23 cellular contexts compared by ENCODE assay signal in genomic region chr6:19613678-19614077, GRCh38.
DNase-seq lines count a peak whose midpoint lies in the region; TF ChIP-seq lines count a peak whose summit lies in the region.
"Had no signal": no experiment of that assay in that cellular context is flagged by ENCODE, and none has a peak within 500 bp of the region (broad histone marks: within the 10 kb centered on the region; RNA-seq: fewer than 3 reads in every experiment).

No MANE protein-coding gene starts in this region.

- dilution Hi-C loops in mammary epithelial cell (cut with HindIII; ENCODE audit: low sequenced_read_pairs), result no loop called here

- H3K9ac ChIP-seq in mammary epithelial cell (ENCODE audit: insufficient read depth, low read length), result no peak overlapping the region
- H3K9ac ChIP-seq: BLaER1 had no signal

- no peaks in the 10 kb centered on the region for H3K27me3 ChIP-seq in mammary epithelial cell (ENCODE audit: insufficient read depth, low read length)
- H3K27me3 ChIP-seq in iPS DF 6.9 (ENCODE audit: control insufficient read depth, insufficient read depth, low read length), result no peaks in the 10 kb centered on the region
- H3K27me3 ChIP-seq in ascending aorta, result no peaks in the 10 kb centered on the region
- H3K27me3 ChIP-seq: BLaER1, right lobe of liver, SJCRH30 had no signal

- 69% methylated on average over 4 of the region's 5 CpGs for WGBS in mammary epithelial cell (ENCODE audit: low coverage, missing lambda C conversion rate)
- WGBS in iPS DF 6.9 (ENCODE audit: insufficient coverage, insufficient read length), result no CpG with 5 or more reads among the region's 5 CpGs

- H3K4me2 ChIP-seq in mammary epithelial cell (ENCODE audit: insufficient read depth, low read depth, low read length), result no peak overlapping the region
- H3K4me2 ChIP-seq: BLaER1 had no signal

- H3K4me3 ChIP-seq in LNCaP clone FGC (ENCODE audit: low read depth, low read length) (no peak overlapping the region), mammary epithelial cell (replicated peaks in 1 of 3; ENCODE audit: insufficient read depth in 1 of 3, low read depth in 2 of 3, low read length in 3 of 3) (no peak overlapping the region), iPS DF 6.9 (ENCODE audit: low read length) (no peak overlapping the region), ascending aorta (no peak overlapping the region)
- H3K4me3 ChIP-seq: BLaER1, HAP-1, right lobe of liver, SJCRH30 had no signal

- no peak overlapping the region for H3K27ac ChIP-seq in mammary epithelial cell (ENCODE audit: insufficient read depth, low read depth, low read length)
- no peak overlapping the region for H3K27ac ChIP-seq in iPS DF 6.9 (ENCODE audit: low read length)
- no peak overlapping the region for H3K27ac ChIP-seq in ascending aorta
- H3K27ac ChIP-seq: BLaER1, right lobe of liver, SJCRH30 had no signal

- intact Hi-C loops in mammary epithelial cell (cut with micrococcal nuclease) (no loop called here), head of caudate nucleus (cut with DNase I) (no loop called here), ascending aorta (cut with DNase I) (loop anchor here (10.0 kb wide), 1 partner anchor 139 kb away; no protein-coding TSS in a partner anchor)

- peak; percentile 28 for TF ChIP-seq CTCF in LNCaP clone FGC (IDR thresholded peaks at IDR 0.05; ENCODE audit: control insufficient read depth, extremely low read depth, insufficient read depth)
- peak in 1 of 2 donors; percentile 44 for TF ChIP-seq CTCF in mammary epithelial cell (conservative IDR thresholded peaks at IDR 0.05 in 1 of 2, IDR thresholded peaks at IDR 0.05 in 1 of 2; ENCODE audit: extremely low read depth in 1 of 2, insufficient read depth in 1 of 2, low read depth in 1 of 2, low read length in 2 of 2)
- TF ChIP-seq CTCF in ascending aorta (IDR thresholded peaks at IDR 0.05), result no peak

- DNase-seq in ELF-1 (ENCODE audit: low read depth, low spot score) (peak; percentile 47), LNCaP clone FGC (ENCODE audit: low read depth) (peak; percentile 1), mammary epithelial cell (peak; percentile 17), iPS DF 6.9 (ENCODE audit: low read depth, low spot score) (peak; percentile 9), head of caudate nucleus (no peak), NOMO-1 treated with DMSO at 0.1 percent for 48 hours (lab: John Stamatoyannopoulos, UW; ENCODE audit: unreplicated experiment) (no peak), NCI-H1436 treated with DMSO at 0.1 percent for 48 hours (lab: John Stamatoyannopoulos, UW) (no peak), ascending aorta (ENCODE audit: low spot score in 2 of 2) (no peak)
- DNase-seq: activated CD8-positive, alpha-beta T cell treated with anti-CD3 and anti-CD28 coated beads, Interleukin-2, amount 10 ng/mL, durations not matched to agents 7 days and 5 days; activated gamma-delta T cell treated with Interleukin-2 at 50 U/mL for 16 hours; cerebellar nuclear complex; foreskin fibroblast; GF-D8; KG1; NCI-H2171 treated with DMSO at 0.1 percent for 48 hours; NCI-H510A treated with DMSO at 0.1 percent for 48 hours; right lobe of liver; stimulated activated CD4-positive, alpha-beta T cell treated with anti-CD3 and anti-CD28 coated beads, Interleukin-12 subunit alpha, Interleukin-12 subunit beta, amount 100 ng/mL, for 4 hours; stimulated activated CD4-positive, alpha-beta T cell treated with anti-CD3 and anti-CD28 coated beads, Interleukin-4, amount 100 ng/mL, for 24 hours; T-helper 17 cell had no signal

- H3K4me1 ChIP-seq in mammary epithelial cell (ENCODE audit: insufficient read depth, low read length) (no peaks in the 10 kb centered on the region), iPS DF 6.9 (ENCODE audit: control insufficient read depth, insufficient read depth, low read length) (no peaks in the 10 kb centered on the region), ascending aorta (no peaks in the 10 kb centered on the region)
- H3K4me1 ChIP-seq: BLaER1, HAP-1, right lobe of liver, SJCRH30 had no signal

- no peaks in the 10 kb centered on the region for H3K36me3 ChIP-seq in mammary epithelial cell (ENCODE audit: insufficient read depth, low read length)
- H3K36me3 ChIP-seq in iPS DF 6.9 (ENCODE audit: control insufficient read depth, insufficient read depth, low read length), result no peaks in the 10 kb centered on the region
- no peaks in the 10 kb centered on the region for H3K36me3 ChIP-seq in ascending aorta
- H3K36me3 ChIP-seq: BLaER1, HAP-1, right lobe of liver, SJCRH30 had no signal

- in situ Hi-C loops in mammary epithelial cell (cut with MboI; ENCODE audit: low sequenced_read_pairs in 2 of 2), result no loop called here

- H4K20me1 ChIP-seq in mammary epithelial cell (ENCODE audit: insufficient read depth, low read length), result no peaks in the 10 kb centered on the region
- H4K20me1 ChIP-seq: BLaER1 had no signal

- no peaks in the 10 kb centered on the region for H3K79me2 ChIP-seq in mammary epithelial cell (ENCODE audit: insufficient read depth, low read length)

- CTCF ChIA-PET in mammary epithelial cell (lab: Charles Lee; ENCODE audit: low non-redundant PET), result no interaction called here

- H2AFZ ChIP-seq in mammary epithelial cell (ENCODE audit: low read depth, low read length), result no peak overlapping the region

- no TSS peak for BruUV-seq in mammary epithelial cell (replicated peaks; lab: Mats Ljungman, UMichigan)

- no peaks in the 10 kb centered on the region for H3K9me3 ChIP-seq in mammary epithelial cell (replicated peaks; ENCODE audit: insufficient read depth, low read length)
- H3K9me3 ChIP-seq in iPS DF 6.9 (ENCODE audit: control insufficient read depth, insufficient read depth, low read length), result no peaks in the 10 kb centered on the region
- peaks cover 0 to 13% of the 10 kb centered on the region in 2 donors for H3K9me3 ChIP-seq in ascending aorta
- H3K9me3 ChIP-seq: SJCRH30 had no signal

Comparison
In these comparisons a context has a peak if more than half of its experiments do, and no peak if none do; other contexts are left out.
1. DNase-seq: peak in ELF-1 (single experiment), LNCaP clone FGC (single experiment), mammary epithelial cell (single experiment) and iPS DF 6.9 (single experiment); none in head of caudate nucleus (0 of 42), NOMO-1 treated with DMSO at 0.1 percent for 48 hours (single experiment), NCI-H1436 treated with DMSO at 0.1 percent for 48 hours (single experiment) and ascending aorta (0 of 2).